ENCODE assay signal across 19 cellular contexts in the genomic region with DNA sequence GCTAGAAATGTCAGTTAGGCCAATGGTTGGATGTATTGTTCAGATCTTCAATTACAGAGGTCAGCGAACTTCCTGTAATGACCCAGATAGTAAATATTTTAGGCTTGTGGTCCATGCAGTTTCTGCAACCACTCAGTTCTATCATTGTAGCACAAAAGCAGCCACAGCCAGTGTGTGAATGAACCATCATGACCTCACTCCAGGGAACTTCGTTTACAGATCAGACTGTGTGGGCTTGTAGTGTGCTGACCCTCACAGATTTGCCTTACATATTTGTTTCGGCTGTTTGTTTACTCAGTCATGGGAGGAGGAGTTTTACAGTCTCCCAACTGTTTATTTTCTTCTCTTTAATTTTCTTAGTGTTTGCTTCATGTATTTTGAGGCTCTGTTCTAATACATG. TPM values are rescaled to one million over a fixed set of nuclear protein-coding genes. Genes with fewer than 3 reads are reported as not detected.
DNase-seq lines count a peak whose midpoint lies in the region; ATAC-seq, FAIRE-seq and TF ChIP-seq lines count a peak whose summit lies in the region.
"Had no signal": no experiment of that assay in that cellular context is flagged by ENCODE, and none has a peak within 500 bp of the region (broad histone marks: within the 10 kb centered on the region; RNA-seq: fewer than 3 reads in every experiment).

No MANE protein-coding gene starts in this region.

- H3K79me2 ChIP-seq in trophoblast cell (ENCODE audit: control insufficient read depth, insufficient read depth, low read length, poor library complexity), result no peaks in the 10 kb centered on the region

- no peaks in the 10 kb centered on the region for H3K79me1 ChIP-seq in trophoblast cell (ENCODE audit: low read length)

- H3K9me3 ChIP-seq in A549, result no peaks in the 10 kb centered on the region
- no peaks in the 10 kb centered on the region for H3K9me3 ChIP-seq in HAP-1
- H3K9me3 ChIP-seq in trophoblast cell (ENCODE audit: insufficient read depth, low read depth, low read length), result no peaks in the 10 kb centered on the region
- H3K9me3 ChIP-seq: upper lobe of left lung had no signal

- H3K4me2 ChIP-seq in A549 (0 out of 3 replicates have a peak overlapping the region, but pooled peaks have one; percentile 17), trophoblast cell (ENCODE audit: low read length) (no peak overlapping the region)

- no peak overlapping the region for H2BK120ac ChIP-seq in trophoblast cell (ENCODE audit: insufficient read depth, low read length, poor library complexity)

- no peak overlapping the region for H3K9ac ChIP-seq in trophoblast cell (ENCODE audit: low read length)

- H3K9me3 Mint-ChIP-seq in endothelial cell (ENCODE audit: unreplicated experiment), result no peaks in the 10 kb centered on the region
- H3K9me3 Mint-ChIP-seq: activated naive CD4-positive, alpha-beta T cell treated with anti-CD3 and anti-CD28 coated beads, Interleukin-2, amount 10 ng/mL, durations not matched to agents 7 days and 5 days; central memory CD8-positive, alpha-beta T cell had no signal

- H3K4me1 ChIP-seq in A549, result peaks cover 10% of the 10 kb centered on the region; the same call in 2 of the 3 replicates
- H3K4me1 ChIP-seq in HAP-1, result no peaks in the 10 kb centered on the region
- peaks cover 2 to 5% of the 10 kb centered on the region in 2 experiments for H3K4me1 ChIP-seq in trophoblast cell (ENCODE audit: control insufficient read depth in 1 of 2, insufficient read depth in 2 of 2, low read length in 2 of 2)
- H3K4me1 ChIP-seq: upper lobe of left lung had no signal

- H2AFZ ChIP-seq in trophoblast cell (ENCODE audit: insufficient read depth, low read length, poor library complexity), result no peak overlapping the region

- H2AK5ac ChIP-seq in trophoblast cell (ENCODE audit: low read length), result no peak overlapping the region

- TF ChIP-seq POLR2A in A549 (IDR thresholded peaks at IDR 0.05; ENCODE audit: low read length), result no peak

- no peak for TF ChIP-seq EP300 in A549 (IDR thresholded peaks at IDR 0.05)

- no peak overlapping the region for H3K4me3 ChIP-seq in A549
- no peak overlapping the region for H3K4me3 ChIP-seq in HAP-1
- H3K4me3 ChIP-seq in trophoblast cell (ENCODE audit: low read depth, low read length), result no peak overlapping the region
- H3K4me3 ChIP-seq: upper lobe of left lung had no signal

- H4K91ac ChIP-seq in trophoblast cell (ENCODE audit: low read depth, low read length), result no peak overlapping the region

- no peak overlapping the region for H3K27ac ChIP-seq in A549
- H3K27ac ChIP-seq in trophoblast cell (ENCODE audit: low read depth, low read length), result no peak overlapping the region
- H3K27ac ChIP-seq: upper lobe of left lung had no signal

- no peaks in the 10 kb centered on the region for H3K27me3 ChIP-seq in HAP-1 (ENCODE audit: low read depth)
- H3K27me3 ChIP-seq in trophoblast cell (ENCODE audit: insufficient read depth, low read length), result no peaks in the 10 kb centered on the region
- H3K27me3 ChIP-seq: upper lobe of left lung had no signal

- no peak for FAIRE-seq in A549 (lab: Jason Lieb, UNC)
- FAIRE-seq: TTC549 had no signal

- no peaks in the 10 kb centered on the region for H3K36me3 Mint-ChIP-seq in endothelial cell (ENCODE audit: low read depth, unreplicated experiment)
- H3K36me3 Mint-ChIP-seq: activated naive CD4-positive, alpha-beta T cell treated with anti-CD3 and anti-CD28 coated beads, Interleukin-2, amount 10 ng/mL, durations not matched to agents 7 days and 5 days had no signal

- no peak overlapping the region for H3K23ac ChIP-seq in trophoblast cell (ENCODE audit: low read length)

- H4K8ac ChIP-seq in trophoblast cell (ENCODE audit: low read depth, low read length), result no peak overlapping the region

- H3K4me3 Mint-ChIP-seq in endothelial cell (ENCODE audit: unreplicated experiment), result no peak overlapping the region
- H3K4me3 Mint-ChIP-seq: activated CD8-positive, alpha-beta memory T cell treated with anti-CD3 and anti-CD28 coated beads, Interleukin-2, amount 10 ng/mL, durations not matched to agents 7 days and 5 days; activated naive CD4-positive, alpha-beta T cell treated with anti-CD3 and anti-CD28 coated beads, Interleukin-2, amount 10 ng/mL, durations not matched to agents 7 days and 5 days; central memory CD8-positive, alpha-beta T cell had no signal

- H3K27me3 Mint-ChIP-seq in endothelial cell (ENCODE audit: unreplicated experiment), result no peaks in the 10 kb centered on the region
- H3K27me3 Mint-ChIP-seq: activated CD8-positive, alpha-beta memory T cell treated with anti-CD3 and anti-CD28 coated beads, Interleukin-2, amount 10 ng/mL, durations not matched to agents 7 days and 5 days; activated naive CD4-positive, alpha-beta T cell treated with anti-CD3 and anti-CD28 coated beads, Interleukin-2, amount 10 ng/mL, durations not matched to agents 7 days and 5 days; central memory CD8-positive, alpha-beta T cell had no signal

- H3K14ac ChIP-seq in trophoblast cell (ENCODE audit: low read length), result no peak overlapping the region

- no peaks in the 10 kb centered on the region for H3K36me3 ChIP-seq in HAP-1 (replicated peaks)
- no peaks in the 10 kb centered on the region for H3K36me3 ChIP-seq in trophoblast cell (ENCODE audit: control insufficient read depth in 1 of 2, insufficient read depth in 2 of 2, low read length in 2 of 2)

- H2BK12ac ChIP-seq in trophoblast cell (ENCODE audit: low read length), result no peak overlapping the region

- TF ChIP-seq RAD21 in A549 (conservative IDR thresholded peaks at IDR 0.05 in 1 of 2, IDR thresholded peaks at IDR 0.05 in 1 of 2), result no peak

- no peak overlapping the region for H3K4ac ChIP-seq in trophoblast cell (ENCODE audit: low read depth, low read length)

- H2BK5ac ChIP-seq in trophoblast cell (ENCODE audit: low read depth, low read length, poor library complexity), result no peak overlapping the region

- no peak overlapping the region for H3K18ac ChIP-seq in trophoblast cell (ENCODE audit: low read length)

- POLR2A ChIA-PET in A549 (lab: Yijun Ruan, JAX), result no interaction called here

- CTCF ChIA-PET in A549 (lab: Yijun Ruan, JAX), result interaction anchor here (1.4 kb wide), 1 partner anchor 165 kb away, joined by 3 read pairs; no protein-coding TSS in a partner anchor

- DNase-seq in A549 (ENCODE audit: low read depth in 1 of 2, low spot score in 1 of 2), result no peak
- peak; percentile 35 for DNase-seq in M059J (ENCODE audit: low read depth)
- peak; percentile 72 for DNase-seq in SW480 (ENCODE audit: low spot score)
- peak; percentile 75 for DNase-seq in foreskin melanocyte
- no peak for DNase-seq in HAP-1 (ENCODE audit: low spot score in 2 of 2)
- no peak for DNase-seq in endothelial cell (ENCODE audit: low spot score)
- no peak for DNase-seq in trophoblast cell
- DNase-seq in medulla oblongata (ENCODE audit: extremely low spot score), result no peak
- DNase-seq: activated CD8-positive, alpha-beta memory T cell treated with anti-CD3 and anti-CD28 coated beads, Interleukin-2, amount 10 ng/mL, durations not matched to agents 7 days and 5 days; activated naive CD4-positive, alpha-beta T cell treated with anti-CD3 and anti-CD28 coated beads, Interleukin-2, amount 10 ng/mL, durations not matched to agents 7 days and 5 days; erythroblast; Kasumi-1; mammary epithelial cell; NCI-H226; Right ventricle myocardium superior; stimulated activated CD4-positive, alpha-beta T cell treated with anti-CD3 and anti-CD28 coated beads, Interleukin-1b, Interleukin-23, amount 100 ng/mL, for 48 hours; upper lobe of left lung had no signal

- WGBS in A549 (ENCODE audit: missing lambda C conversion rate), result 42% methylated on average over 3 of the region's 3 CpGs
- no CpG with 5 or more reads among the region's 3 CpGs for WGBS in trophoblast cell (ENCODE audit: extremely low coverage, insufficient coverage, insufficient read length)

- H3K4me1 Mint-ChIP-seq in endothelial cell (ENCODE audit: unreplicated experiment), result no peaks in the 10 kb centered on the region
- H3K4me1 Mint-ChIP-seq: activated CD8-positive, alpha-beta memory T cell treated with anti-CD3 and anti-CD28 coated beads, Interleukin-2, amount 10 ng/mL, durations not matched to agents 7 days and 5 days; activated naive CD4-positive, alpha-beta T cell treated with anti-CD3 and anti-CD28 coated beads, Interleukin-2, amount 10 ng/mL, durations not matched to agents 7 days and 5 days; central memory CD8-positive, alpha-beta T cell had no signal

- H4K12ac ChIP-seq in trophoblast cell (ENCODE audit: low read depth, low read length), result no peak overlapping the region

- in situ Hi-C loops in HAP-1 (cut with MboI; ENCODE audit: low sequenced_read_pairs), result no loop called here

- H3K27ac Mint-ChIP-seq in endothelial cell (ENCODE audit: unreplicated experiment), result no peak overlapping the region
- H3K27ac Mint-ChIP-seq: activated CD8-positive, alpha-beta memory T cell treated with anti-CD3 and anti-CD28 coated beads, Interleukin-2, amount 10 ng/mL, durations not matched to agents 7 days and 5 days; activated naive CD4-positive, alpha-beta T cell treated with anti-CD3 and anti-CD28 coated beads, Interleukin-2, amount 10 ng/mL, durations not matched to agents 7 days and 5 days had no signal

- ATAC-seq in A549, result no peak
- ATAC-seq: activated CD8-positive, alpha-beta memory T cell treated with anti-CD3 and anti-CD28 coated beads, Interleukin-2, amount 10 ng/mL, durations not matched to agents 7 days and 5 days had no signal

- TF ChIP-seq CTCF in A549 (IDR thresholded peaks at IDR 0.05) (no peak), endothelial cell (IDR thresholded peaks at IDR 0.05; ENCODE audit: unreplicated experiment) (no peak)

TF ChIP-seq in A549, 52 proteins besides CTCF, POLR2A, EP300 and RAD21:
- no peak for TF ChIP-seq MAFK (IDR thresholded peaks at IDR 0.05; ENCODE audit: partially characterized antibody)
- TF ChIP-seq ZFP36 (IDR thresholded peaks at IDR 0.05; ENCODE audit: borderline replicate concordance, partially characterized antibody), result no peak

RNA-seq across cellular contexts. Expression of a gene that starts 55.4 kb away (rescaled TPM):
- polyA plus RNA-seq in A549 (2011; rRNA removed), result 12.4 and 15.1 TPM in 2 replicates
- 15.3 and 17.0 TPM in 2 replicates for polyA plus RNA-seq in A549 (2012; cell fraction: cytosol; rRNA removed)
- polyA plus RNA-seq in A549 (2012; cell fraction: nucleus; rRNA removed), result 15.2 and 17.9 TPM in 2 replicates
- polyA plus RNA-seq in A549 (2017; fragmentation: RNase III; extraction: RNeasy Plus Mini Kit Qiagen cat#74134 plus additional on column Dnase treatment), result 7.6 to 9.7 TPM (median 8.0 TPM) in 3 replicates
- 12.1 and 15.0 TPM in 2 replicates for polyA minus RNA-seq in A549 (2011; rRNA and poly(A)+ RNA removed)
- 12.7 and 32.8 TPM in 2 replicates for total RNA-seq in M059J (2014; rRNA removed; shearing (Covaris generic))
- total RNA-seq in endothelial cell (ENCODE audit: unreplicated experiment), result 14.8 TPM
- 7.8 and 8.4 TPM in 2 replicates for polyA plus RNA-seq in trophoblast cell (2013)

Comparison
In these comparisons a context has a peak if more than half of its experiments do, and no peak if none do; other contexts are left out.
1. DNase-seq: peak in M059J (single experiment), SW480 (single experiment) and foreskin melanocyte (single experiment); none in A549 (0 of 2), HAP-1 (0 of 2), endothelial cell (single experiment), trophoblast cell (0 of 2) and medulla oblongata (single experiment).